Comparison of ENCODE assay signal across 18 cellular contexts in the genomic region with DNA sequence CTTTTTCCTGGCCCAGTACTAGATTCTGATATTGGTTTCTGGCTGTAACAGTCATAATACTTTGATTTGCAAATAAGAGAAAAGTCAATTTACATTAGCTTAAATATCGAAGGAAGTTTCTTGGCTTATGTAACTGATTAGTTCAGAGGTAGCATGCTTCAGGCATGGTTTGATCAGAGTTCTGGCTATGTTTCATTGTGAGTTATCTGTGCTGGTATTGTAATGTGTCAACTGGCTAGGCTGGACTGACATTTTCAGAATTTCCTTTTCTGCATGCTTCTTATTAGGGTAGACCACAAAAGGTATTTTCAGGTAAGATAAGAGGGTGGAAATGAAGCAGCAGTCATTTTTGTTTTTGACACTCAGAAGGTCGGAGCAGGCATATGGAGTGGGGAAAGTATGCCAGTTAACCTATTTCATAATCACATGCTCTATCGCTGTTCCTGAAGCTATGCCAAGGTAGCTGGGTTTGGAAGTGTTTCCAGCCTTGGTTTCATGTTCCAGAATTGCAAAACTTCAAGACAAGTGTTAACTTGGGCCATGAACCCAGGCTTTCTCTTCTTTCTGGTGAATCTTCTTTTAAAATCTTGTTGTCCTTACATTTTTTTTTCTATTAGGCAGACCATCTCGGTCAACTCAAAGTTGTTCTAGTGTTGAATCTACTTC.
DNase-seq lines count a peak whose midpoint lies in the region; ATAC-seq, FAIRE-seq and TF ChIP-seq lines count a peak whose summit lies in the region.
"Had no signal": no experiment of that assay in that cellular context is flagged by ENCODE, and none has a peak within 500 bp of the region (broad histone marks: within the 10 kb centered on the region; RNA-seq: fewer than 3 reads in every experiment).

No MANE protein-coding gene starts in this region.

- no peak overlapping the region for H3K9ac ChIP-seq in liver (ENCODE audit: low read depth in 1 of 2, low read length in 2 of 2)

- H3K36me3 ChIP-seq in liver (ENCODE audit: control insufficient read depth in 4 of 4, insufficient read depth in 3 of 4, low read depth in 1 of 4, low read length in 3 of 4) (no peaks in the 10 kb centered on the region), psoas muscle (ENCODE audit: insufficient read depth in 1 of 2, low read depth in 1 of 2) (no peaks in the 10 kb centered on the region)
- H3K36me3 ChIP-seq: HAP-1 had no signal

- POLR2A ChIA-PET in RWPE1 (lab: Yijun Ruan, JAX; ENCODE audit: low non-redundant PET), result no interaction called here

- no peak for TF ChIP-seq RAD21 in liver (IDR thresholded peaks at IDR 0.05)

- H3K9me3 ChIP-seq in liver (ENCODE audit: control insufficient read depth in 4 of 4, low read length in 3 of 4) (peaks cover 0 to 3% (median 2%) of the 10 kb centered on the region in 4 donors), psoas muscle (peaks cover 11% of the 10 kb centered on the region)
- H3K9me3 ChIP-seq: HAP-1 had no signal

- ATAC-seq in psoas muscle (peak; percentile 83 to 96 (median 89)), left colon (no peak), HG02840 (IDR thresholded peaks at IDR 0.05; ENCODE audit: low FRiP score, unreplicated experiment) (no peak)

- intact Hi-C loops in psoas muscle (cut with DNase I), result no loop called here
- intact Hi-C loops in left colon (cut with DNase I, micrococcal nuclease), result no loop called here

- 52% methylated on average over 4 of the region's 4 CpGs for WGBS in liver
- 40 to 60% (median 47%) methylated on average over 4 of the region's 4 CpGs for WGBS in psoas muscle, 3 donors

- H3K27ac ChIP-seq in liver (ENCODE audit: low read depth in 1 of 2, low read length in 2 of 2) (no peak overlapping the region), psoas muscle (peak overlapping the region; percentile 31), RWPE1 (no peak overlapping the region)

- H3K27me3 ChIP-seq in liver (ENCODE audit: control insufficient read depth in 4 of 4, insufficient read depth in 4 of 4, low read length in 3 of 4) (no peaks in the 10 kb centered on the region), psoas muscle (ENCODE audit: insufficient read depth in 3 of 3, low read length in 2 of 3) (no peaks in the 10 kb centered on the region)

- H3K4me1 ChIP-seq in liver (ENCODE audit: control insufficient read depth in 4 of 4, insufficient read depth in 4 of 4, low read length in 3 of 4) (peaks cover 4 to 30% (median 18%) of the 10 kb centered on the region in 4 donors), psoas muscle (peaks cover 22% of the 10 kb centered on the region)
- H3K4me1 ChIP-seq: Caco-2, HAP-1 had no signal

- DNase-seq in HTR-8/SVneo (ENCODE audit: insufficient read length, low spot score) (no peak), epithelial cell of esophagus (ENCODE audit: low read depth) (peak; percentile 13), psoas muscle (no peak), left colon (no peak), activated gamma-delta T cell (lab: John Stamatoyannopoulos, UW) (no peak), RWPE1 (ENCODE audit: low spot score) (no peak)
- DNase-seq: AML-193, Caco-2, EL, KBM-7, NCI-H1417 treated with DMSO at 0.1 percent for 48 hours, NCI-H2029, NCI-H2171 treated with DMSO at 0.1 percent for 48 hours, NCI-H748 treated with DMSO at 0.1 percent for 48 hours, OCI-M1 had no signal

- no peak for TF ChIP-seq CTCF in epithelial cell of esophagus (IDR thresholded peaks at IDR 0.05; ENCODE audit: insufficient read depth, low read depth, low read length, missing control alignments)
- TF ChIP-seq CTCF in liver (IDR thresholded peaks at IDR 0.05; ENCODE audit: low read depth, low read length, missing input control), result no peak
- no peak for TF ChIP-seq CTCF in psoas muscle (IDR thresholded peaks at IDR 0.05)
- no peak for TF ChIP-seq CTCF in RWPE1 (conservative IDR thresholded peaks at IDR 0.05; ENCODE audit: low read depth)

- CTCF ChIA-PET in RWPE1 (lab: Yijun Ruan, JAX), result interaction anchor here (0.6 kb wide), 1 partner anchor 792 kb away, joined by 4 read pairs; no protein-coding TSS in a partner anchor

- FAIRE-seq in HTR-8/SVneo (lab: Jason Lieb, UNC), result peak; percentile 9

- no peak overlapping the region for H3K4me3 ChIP-seq in epithelial cell of esophagus (ENCODE audit: low read length)
- no peak overlapping the region for H3K4me3 ChIP-seq in liver (ENCODE audit: low read depth in 1 of 3, low read length in 3 of 3)
- no peak overlapping the region for H3K4me3 ChIP-seq in psoas muscle
- H3K4me3 ChIP-seq: HAP-1 had no signal

TF ChIP-seq in liver, 16 proteins besides CTCF, POLR2A, EP300 and RAD21:
- no peak for TF ChIP-seq FOXA2 (IDR thresholded peaks at IDR 0.05)
- TF ChIP-seq, protein P1, sequence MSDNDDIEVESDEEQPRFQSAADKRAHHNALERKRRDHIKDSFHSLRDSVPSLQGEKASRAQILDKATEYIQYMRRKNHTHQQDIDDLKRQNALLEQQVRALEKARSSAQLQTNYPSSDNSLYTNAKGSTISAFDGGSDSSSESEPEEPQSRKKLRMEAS (IDR thresholded peaks at IDR 0.05), result peak; percentile 54
- peak in 1 of 2 donors; percentile 50 for TF ChIP-seq JUND (IDR thresholded peaks at IDR 0.05)
- TF ChIP-seq YY1 (IDR thresholded peaks at IDR 0.05), result peak; percentile 46
- peak; percentile 10 for TF ChIP-seq FOXA1 (IDR thresholded peaks at IDR 0.05)
- no peak for TF ChIP-seq HNF4G (IDR thresholded peaks at IDR 0.05)
- peak; percentile 48 to 69 for TF ChIP-seq HNF4A (conservative IDR thresholded peaks at IDR 0.05)
- TF ChIP-seq TAF1 (conservative IDR thresholded peaks at IDR 0.05), result no peak
- no peak for TF ChIP-seq ATF3 (IDR thresholded peaks at IDR 0.05)
- TF ChIP-seq RXRA (IDR thresholded peaks at IDR 0.05), result peak in 1 of 2 donors; percentile 77
- no peak for TF ChIP-seq EGR1 (IDR thresholded peaks at IDR 0.05; ENCODE audit: low read depth in 2 of 2)
- TF ChIP-seq GABPA (IDR thresholded peaks at IDR 0.05 in 1 of 2, conservative IDR thresholded peaks at IDR 0.05 in 1 of 2), result no peak
- TF ChIP-seq ZBTB33 (IDR thresholded peaks at IDR 0.05), result no peak
- TF ChIP-seq NR2F2 (IDR thresholded peaks at IDR 0.05), result no peak
- TF ChIP-seq SP1 (IDR thresholded peaks at IDR 0.05), result no peak
- TF ChIP-seq, protein P2, sequence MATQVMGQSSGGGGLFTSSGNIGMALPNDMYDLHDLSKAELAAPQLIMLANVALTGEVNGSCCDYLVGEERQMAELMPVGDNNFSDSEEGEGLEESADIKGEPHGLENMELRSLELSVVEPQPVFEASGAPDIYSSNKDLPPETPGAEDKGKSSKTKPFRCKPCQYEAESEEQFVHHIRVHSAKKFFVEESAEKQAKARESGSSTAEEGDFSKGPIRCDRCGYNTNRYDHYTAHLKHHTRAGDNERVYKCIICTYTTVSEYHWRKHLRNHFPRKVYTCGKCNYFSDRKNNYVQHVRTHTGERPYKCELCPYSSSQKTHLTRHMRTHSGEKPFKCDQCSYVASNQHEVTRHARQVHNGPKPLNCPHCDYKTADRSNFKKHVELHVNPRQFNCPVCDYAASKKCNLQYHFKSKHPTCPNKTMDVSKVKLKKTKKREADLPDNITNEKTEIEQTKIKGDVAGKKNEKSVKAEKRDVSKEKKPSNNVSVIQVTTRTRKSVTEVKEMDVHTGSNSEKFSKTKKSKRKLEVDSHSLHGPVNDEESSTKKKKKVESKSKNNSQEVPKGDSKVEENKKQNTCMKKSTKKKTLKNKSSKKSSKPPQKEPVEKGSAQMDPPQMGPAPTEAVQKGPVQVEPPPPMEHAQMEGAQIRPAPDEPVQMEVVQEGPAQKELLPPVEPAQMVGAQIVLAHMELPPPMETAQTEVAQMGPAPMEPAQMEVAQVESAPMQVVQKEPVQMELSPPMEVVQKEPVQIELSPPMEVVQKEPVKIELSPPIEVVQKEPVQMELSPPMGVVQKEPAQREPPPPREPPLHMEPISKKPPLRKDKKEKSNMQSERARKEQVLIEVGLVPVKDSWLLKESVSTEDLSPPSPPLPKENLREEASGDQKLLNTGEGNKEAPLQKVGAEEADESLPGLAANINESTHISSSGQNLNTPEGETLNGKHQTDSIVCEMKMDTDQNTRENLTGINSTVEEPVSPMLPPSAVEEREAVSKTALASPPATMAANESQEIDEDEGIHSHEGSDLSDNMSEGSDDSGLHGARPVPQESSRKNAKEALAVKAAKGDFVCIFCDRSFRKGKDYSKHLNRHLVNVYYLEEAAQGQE (IDR thresholded peaks at IDR 0.05), result peak; percentile 29
TF ChIP-seq in liver: peak in this region for 7.

Comparison
In these comparisons a context has a peak if more than half of its experiments do, and no peak if none do; other contexts are left out.
1. ATAC-seq: peak in psoas muscle (4 of 4); none in left colon (single experiment) and HG02840 (single experiment).